ENCODE assay signal across 1 cellular context in the genomic region with DNA sequence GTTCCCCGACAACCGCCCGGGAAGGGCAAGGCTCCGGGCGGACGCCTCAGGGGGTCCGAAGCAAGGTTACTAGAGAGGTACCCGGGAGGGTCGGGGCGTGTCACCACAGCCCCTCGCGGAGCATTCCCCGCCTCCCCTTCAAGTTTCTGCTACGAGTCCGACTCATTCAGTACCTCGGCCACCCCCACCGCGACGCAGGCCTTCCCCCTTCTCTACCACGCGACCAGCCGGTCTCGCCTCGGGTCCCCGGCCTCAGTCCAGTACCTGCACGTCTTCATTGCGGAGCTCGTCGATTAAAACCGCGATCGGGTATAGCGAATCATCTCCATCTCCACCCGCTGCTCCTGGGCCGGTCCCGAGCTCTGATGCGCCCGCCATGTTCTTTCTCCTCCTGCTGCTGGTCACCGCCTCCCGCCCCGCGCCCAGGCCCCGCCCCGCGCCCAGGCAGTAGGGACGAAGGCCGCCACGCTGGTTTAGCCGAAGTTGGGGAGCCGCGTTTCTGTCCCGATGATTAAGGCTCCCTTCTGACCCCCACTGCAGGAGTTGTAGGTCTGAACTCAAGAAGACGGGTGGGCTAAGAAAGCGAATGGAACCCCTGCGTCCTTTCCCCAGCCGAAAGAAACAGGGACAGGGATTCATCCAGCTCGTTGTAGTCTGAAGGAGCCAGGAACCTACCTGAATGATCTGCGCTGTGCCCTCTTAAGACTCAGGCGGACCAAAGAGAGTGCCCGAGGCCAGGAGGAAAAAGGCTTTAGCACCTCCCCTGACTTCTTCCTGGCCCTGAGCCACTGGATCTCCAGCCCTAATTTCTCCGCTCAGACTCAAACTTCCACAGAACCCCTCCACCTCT.
TF ChIP-seq lines count a peak whose summit lies in the region.

PPP2R1B (minus strand) TSS at position 406 of the 850 bp plus-strand sequence; CDS start at position 378, 28 bp downstream.

TF ChIP-seq in HepG2, 621 proteins besides CTCF, POLR2A, EP300 and RAD21 (continued from another document and continues in another):
- TF ChIP-seq ONECUT2 (CRISPR knock-in tag; IDR thresholded peaks at IDR 0.05) = no peak
- TF ChIP-seq DNMT3B (CRISPR knock-in tag; conservative IDR thresholded peaks at IDR 0.05) = no peak
- TF ChIP-seq ZNF251 (CRISPR knock-in tag; IDR thresholded peaks at IDR 0.05) = no peak
- TF ChIP-seq ZNF558 (CRISPR knock-in tag; IDR thresholded peaks at IDR 0.05; ENCODE audit: borderline replicate concordance) = 0 out of 2 replicates have a peak, but pooled peaks have one; percentile 68
- TF ChIP-seq YEATS2 (CRISPR knock-in tag; IDR thresholded peaks at IDR 0.05; ENCODE audit: borderline replicate concordance) = 0 out of 2 replicates have a peak, but pooled peaks have one; percentile 17
- TF ChIP-seq ZBTB34 (CRISPR knock-in tag; IDR thresholded peaks at IDR 0.05) = no peak
- TF ChIP-seq, protein P1, sequence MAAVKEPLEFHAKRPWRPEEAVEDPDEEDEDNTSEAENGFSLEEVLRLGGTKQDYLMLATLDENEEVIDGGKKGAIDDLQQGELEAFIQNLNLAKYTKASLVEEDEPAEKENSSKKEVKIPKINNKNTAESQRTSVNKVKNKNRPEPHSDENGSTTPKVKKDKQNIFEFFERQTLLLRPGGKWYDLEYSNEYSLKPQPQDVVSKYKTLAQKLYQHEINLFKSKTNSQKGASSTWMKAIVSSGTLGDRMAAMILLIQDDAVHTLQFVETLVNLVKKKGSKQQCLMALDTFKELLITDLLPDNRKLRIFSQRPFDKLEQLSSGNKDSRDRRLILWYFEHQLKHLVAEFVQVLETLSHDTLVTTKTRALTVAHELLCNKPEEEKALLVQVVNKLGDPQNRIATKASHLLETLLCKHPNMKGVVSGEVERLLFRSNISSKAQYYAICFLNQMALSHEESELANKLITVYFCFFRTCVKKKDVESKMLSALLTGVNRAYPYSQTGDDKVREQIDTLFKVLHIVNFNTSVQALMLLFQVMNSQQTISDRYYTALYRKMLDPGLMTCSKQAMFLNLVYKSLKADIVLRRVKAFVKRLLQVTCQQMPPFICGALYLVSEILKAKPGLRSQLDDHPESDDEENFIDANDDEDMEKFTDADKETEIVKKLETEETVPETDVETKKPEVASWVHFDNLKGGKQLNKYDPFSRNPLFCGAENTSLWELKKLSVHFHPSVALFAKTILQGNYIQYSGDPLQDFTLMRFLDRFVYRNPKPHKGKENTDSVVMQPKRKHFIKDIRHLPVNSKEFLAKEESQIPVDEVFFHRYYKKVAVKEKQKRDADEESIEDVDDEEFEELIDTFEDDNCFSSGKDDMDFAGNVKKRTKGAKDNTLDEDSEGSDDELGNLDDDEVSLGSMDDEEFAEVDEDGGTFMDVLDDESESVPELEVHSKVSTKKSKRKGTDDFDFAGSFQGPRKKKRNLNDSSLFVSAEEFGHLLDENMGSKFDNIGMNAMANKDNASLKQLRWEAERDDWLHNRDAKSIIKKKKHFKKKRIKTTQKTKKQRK (IDR thresholded peaks at IDR 0.05; ENCODE audit: low read length) = no peak
- TF ChIP-seq CHD4 (IDR thresholded peaks at IDR 0.05; ENCODE audit: borderline replicate concordance, low read length) = no peak
- no peak for TF ChIP-seq ZFAT (CRISPR knock-in tag; conservative IDR thresholded peaks at IDR 0.05)
- no peak for TF ChIP-seq MAFF (IDR thresholded peaks at IDR 0.05; ENCODE audit: low read depth, low read length)
- peak; percentile 66; the same call in 1 of the 2 replicates for TF ChIP-seq MTF2 (CRISPR knock-in tag; IDR thresholded peaks at IDR 0.05; ENCODE audit: borderline replicate concordance)
- no peak for TF ChIP-seq USF2 (IDR thresholded peaks at IDR 0.05; ENCODE audit: low read depth, low read length)
- no peak for TF ChIP-seq USF2 (CRISPR knock-in tag; IDR thresholded peaks at IDR 0.05; ENCODE audit: borderline replicate concordance)
- TF ChIP-seq, protein P2, sequence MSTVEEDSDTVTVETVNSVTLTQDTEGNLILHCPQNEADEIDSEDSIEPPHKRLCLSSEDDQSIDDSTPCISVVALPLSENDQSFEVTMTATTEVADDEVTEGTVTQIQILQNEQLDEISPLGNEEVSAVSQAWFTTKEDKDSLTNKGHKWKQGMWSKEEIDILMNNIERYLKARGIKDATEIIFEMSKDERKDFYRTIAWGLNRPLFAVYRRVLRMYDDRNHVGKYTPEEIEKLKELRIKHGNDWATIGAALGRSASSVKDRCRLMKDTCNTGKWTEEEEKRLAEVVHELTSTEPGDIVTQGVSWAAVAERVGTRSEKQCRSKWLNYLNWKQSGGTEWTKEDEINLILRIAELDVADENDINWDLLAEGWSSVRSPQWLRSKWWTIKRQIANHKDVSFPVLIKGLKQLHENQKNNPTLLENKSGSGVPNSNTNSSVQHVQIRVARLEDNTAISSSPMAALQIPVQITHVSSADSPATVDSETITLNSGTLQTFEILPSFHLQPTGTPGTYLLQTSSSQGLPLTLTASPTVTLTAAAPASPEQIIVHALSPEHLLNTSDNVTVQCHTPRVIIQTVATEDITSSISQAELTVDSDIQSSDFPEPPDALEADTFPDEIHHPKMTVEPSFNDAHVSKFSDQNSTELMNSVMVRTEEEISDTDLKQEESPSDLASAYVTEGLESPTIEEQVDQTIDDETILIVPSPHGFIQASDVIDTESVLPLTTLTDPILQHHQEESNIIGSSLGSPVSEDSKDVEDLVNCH (CRISPR knock-in tag; IDR thresholded peaks at IDR 0.05) = no peak
- TF ChIP-seq ZNF713 (CRISPR knock-in tag; IDR thresholded peaks at IDR 0.05) = no peak
- no peak for TF ChIP-seq ZNF446 (CRISPR knock-in tag; IDR thresholded peaks at IDR 0.05)
- no peak for TF ChIP-seq ZNF10 (CRISPR knock-in tag; IDR thresholded peaks at IDR 0.05; ENCODE audit: borderline replicate concordance, low read depth)
- no peak for TF ChIP-seq CREM (IDR thresholded peaks at IDR 0.05)
- no peak for TF ChIP-seq CREM (CRISPR knock-in tag; IDR thresholded peaks at IDR 0.05)
- no peak for TF ChIP-seq KAT7 (CRISPR knock-in tag; IDR thresholded peaks at IDR 0.05; ENCODE audit: borderline replicate concordance)
- TF ChIP-seq ZNF510 (CRISPR knock-in tag; IDR thresholded peaks at IDR 0.05; ENCODE audit: low read depth) = no peak
- peak; percentile 18 for TF ChIP-seq HNRNPLL (IDR thresholded peaks at IDR 0.05; ENCODE audit: low read depth, low read length, poor library complexity, severe bottlenecking)
- no peak for TF ChIP-seq RBM39 (IDR thresholded peaks at IDR 0.05; ENCODE audit: low read depth, low read length, poor library complexity, severe bottlenecking)
- TF ChIP-seq ZSCAN12 (CRISPR knock-in tag; IDR thresholded peaks at IDR 0.05) = no peak
- TF ChIP-seq ZFP82 (CRISPR knock-in tag; IDR thresholded peaks at IDR 0.05; ENCODE audit: borderline replicate concordance) = no peak
- no peak for TF ChIP-seq ETV6 (CRISPR knock-in tag; conservative IDR thresholded peaks at IDR 0.05)
- TF ChIP-seq ZNF276 (CRISPR knock-in tag; IDR thresholded peaks at IDR 0.05; ENCODE audit: low read depth) = no peak
- no peak for TF ChIP-seq MTA1 (CRISPR knock-in tag; IDR thresholded peaks at IDR 0.05; ENCODE audit: borderline replicate concordance)
- 0 out of 2 replicates have a peak, but pooled peaks have one; percentile 58 for TF ChIP-seq THAP7 (CRISPR knock-in tag; IDR thresholded peaks at IDR 0.05)
- no peak for TF ChIP-seq HDAC2 (CRISPR knock-in tag; IDR thresholded peaks at IDR 0.05)
- TF ChIP-seq ZNF367 (CRISPR knock-in tag; IDR thresholded peaks at IDR 0.05; ENCODE audit: borderline replicate concordance) = no peak
- TF ChIP-seq NR3C1 (CRISPR knock-in tag; IDR thresholded peaks at IDR 0.05) = no peak
- TF ChIP-seq HNRNPH1 (optimal IDR thresholded peaks at IDR 0.05; ENCODE audit: low read depth, low read length) = no peak
- no peak for TF ChIP-seq SNAPC4 (CRISPR knock-in tag; IDR thresholded peaks at IDR 0.05)
- TF ChIP-seq ATF7 (IDR thresholded peaks at IDR 0.05) = no peak
- TF ChIP-seq ATF7 (CRISPR knock-in tag; IDR thresholded peaks at IDR 0.05) = no peak
- TF ChIP-seq ZNF563 (CRISPR knock-in tag; IDR thresholded peaks at IDR 0.05) = no peak
- TF ChIP-seq PTBP1 (IDR thresholded peaks at IDR 0.05; ENCODE audit: low read depth, low read length, poor library complexity, severe bottlenecking) = no peak
- TF ChIP-seq SNAPC2 (CRISPR knock-in tag; IDR thresholded peaks at IDR 0.05) = no peak
- no peak; the same call in 1 of the 2 replicates for TF ChIP-seq ZNF431 (CRISPR knock-in tag; IDR thresholded peaks at IDR 0.05; ENCODE audit: borderline replicate concordance, low read depth)
- no peak for TF ChIP-seq CREB1 (IDR thresholded peaks at IDR 0.05)
- TF ChIP-seq CREB1 (CRISPR knock-in tag; IDR thresholded peaks at IDR 0.05) = no peak
- peak; percentile 45 for TF ChIP-seq ZNF883 (CRISPR knock-in tag; IDR thresholded peaks at IDR 0.05; ENCODE audit: not compliant biosample characterization)
